ENCODE assay signal across 20 cellular contexts in the genomic region with DNA sequence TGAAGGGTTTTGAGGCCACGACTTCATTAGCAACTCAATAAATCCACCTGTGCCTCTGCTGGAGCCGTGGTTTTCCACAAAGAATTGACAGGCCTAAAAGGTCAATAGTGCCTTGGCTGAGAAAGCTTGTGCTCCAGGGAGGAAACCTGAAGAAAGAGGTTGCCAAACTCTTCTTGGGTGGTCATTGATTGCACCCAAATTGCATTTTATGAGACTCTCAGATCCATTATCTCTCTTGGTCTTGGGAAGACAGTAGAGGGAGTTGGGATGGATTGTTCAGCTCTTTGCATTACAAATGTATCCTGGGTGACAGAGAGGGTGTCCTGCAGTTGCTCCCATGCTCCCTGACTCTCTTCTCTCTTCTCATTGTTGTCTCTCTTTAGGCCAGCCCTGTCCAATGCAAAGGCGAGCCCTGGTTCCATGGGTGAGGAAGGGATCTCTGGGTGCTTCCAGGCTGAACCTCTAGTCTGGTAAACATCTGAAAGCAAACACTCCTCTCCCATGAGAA. TPM values are rescaled to one million over a fixed set of nuclear protein-coding genes. Genes with fewer than 3 reads are reported as not detected.
"Had no signal": no experiment of that assay in that cellular context is flagged by ENCODE, and none has a peak within 500 bp of the region (broad histone marks: within the 10 kb centered on the region; RNA-seq: fewer than 3 reads in every experiment).

No MANE protein-coding gene starts in this region.

- H3K4me3 Mint-ChIP-seq: activated CD8-positive, alpha-beta memory T cell treated with anti-CD3 and anti-CD28 coated beads, Interleukin-2, amount 10 ng/mL, durations not matched to agents 7 days and 5 days; activated T-cell treated with anti-CD3 and anti-CD28 coated beads, Interleukin-2, amount 50 U/mL, for 24 hours; brain; dendritic cell treated with granulocyte-macrophage colony-stimulating factor and Interleukin-4, amounts not matched to agents 40 ng/mL and 50 ng/mL, for 4 days; effector memory CD8-positive, alpha-beta T cell; memory B cell; natural killer cell treated with Interleukin-12 subunit alpha and Interleukin-12 subunit beta and Interleukin-15 and Interleukin-18, amount 100 ng/mL, for 72 hours had no signal

- H3K79me2 ChIP-seq: hepatocyte had no signal

- H3K27ac Mint-ChIP-seq: activated CD8-positive, alpha-beta memory T cell treated with anti-CD3 and anti-CD28 coated beads, Interleukin-2, amount 10 ng/mL, durations not matched to agents 7 days and 5 days; activated naive CD4-positive, alpha-beta T cell treated with anti-CD3 and anti-CD28 coated beads, Interleukin-2, amount 50 U/mL, for 72 hours; activated T-cell treated with anti-CD3 and anti-CD28 coated beads, Interleukin-2, amount 50 U/mL, for 24 hours; brain; dendritic cell treated with granulocyte-macrophage colony-stimulating factor and Interleukin-4, amounts not matched to agents 40 ng/mL and 50 ng/mL, for 4 days; effector memory CD8-positive, alpha-beta T cell; memory B cell; natural killer cell treated with Interleukin-12 subunit alpha and Interleukin-12 subunit beta and Interleukin-15 and Interleukin-18, amount 100 ng/mL, for 72 hours had no signal

- H3K27me3 Mint-ChIP-seq: activated T-cell treated with anti-CD3 and anti-CD28 coated beads, Interleukin-2, amount 50 U/mL, for 24 hours; effector memory CD8-positive, alpha-beta T cell; natural killer cell treated with Interleukin-12 subunit alpha and Interleukin-12 subunit beta and Interleukin-15 and Interleukin-18, amount 100 ng/mL, for 72 hours had no signal

- DNase-seq: activated CD4-positive, alpha-beta T cell treated with anti-CD3 and anti-CD28 coated beads, Interleukin-2, amount 50 U/mL, for 4 hours; activated CD8-positive, alpha-beta memory T cell treated with anti-CD3 and anti-CD28 coated beads, Interleukin-2, amount 10 ng/mL, durations not matched to agents 7 days and 5 days; activated effector memory CD4-positive, alpha-beta T cell treated with anti-CD3 and anti-CD28 coated beads, Interleukin-2, amount 50 U/mL, for 16 hours; activated T-cell treated with anti-CD3 and anti-CD28 coated beads, Interleukin-2, amount 50 U/mL, for 24 hours; amygdala; effector memory CD8-positive, alpha-beta T cell; erythroblast; left ventricle myocardium inferior; ovary; stimulated activated CD4-positive, alpha-beta T cell treated with anti-CD3 and anti-CD28 coated beads, Interleukin-12 subunit alpha, Interleukin-12 subunit beta, amount 100 ng/mL, for 4 hours; stimulated activated CD4-positive, alpha-beta T cell treated with anti-CD3 and anti-CD28 coated beads, Interleukin-2, amount 100 ng/mL, for 48 hours; stimulated activated naive CD8-positive, alpha-beta T cell treated with anti-CD3 and anti-CD28 coated beads, Interleukin-15, Interleukin-2, amounts not matched to agents 100 U/mL and 50 U/mL, for 24 hours had no signal

- H3K9me3 Mint-ChIP-seq: activated naive CD4-positive, alpha-beta T cell treated with anti-CD3 and anti-CD28 coated beads, Interleukin-2, amount 50 U/mL, for 72 hours; activated T-cell treated with anti-CD3 and anti-CD28 coated beads, Interleukin-2, amount 50 U/mL, for 24 hours; dendritic cell treated with granulocyte-macrophage colony-stimulating factor and Interleukin-4, amounts not matched to agents 40 ng/mL and 50 ng/mL, for 4 days; effector memory CD8-positive, alpha-beta T cell; memory B cell; natural killer cell treated with Interleukin-12 subunit alpha and Interleukin-12 subunit beta and Interleukin-15 and Interleukin-18, amount 100 ng/mL, for 72 hours had no signal

- H3K4me1 ChIP-seq: left ventricle myocardium inferior had no signal

- ATAC-seq: activated CD8-positive, alpha-beta memory T cell treated with anti-CD3 and anti-CD28 coated beads, Interleukin-2, amount 10 ng/mL, durations not matched to agents 7 days and 5 days; activated naive CD4-positive, alpha-beta T cell treated with anti-CD3 and anti-CD28 coated beads, Interleukin-2, amount 50 U/mL, for 72 hours; effector memory CD8-positive, alpha-beta T cell; natural killer cell treated with Interleukin-12 subunit alpha and Interleukin-12 subunit beta and Interleukin-15 and Interleukin-18, amount 100 ng/mL, for 72 hours; stimulated activated naive CD8-positive, alpha-beta T cell treated with anti-CD3 and anti-CD28 coated beads, Interleukin-15, Interleukin-2, amounts not matched to agents 100 U/mL and 50 U/mL, for 24 hours had no signal

- H2AFZ ChIP-seq: hepatocyte had no signal

- H3K36me3 Mint-ChIP-seq: activated CD8-positive, alpha-beta memory T cell treated with anti-CD3 and anti-CD28 coated beads, Interleukin-2, amount 10 ng/mL, durations not matched to agents 7 days and 5 days; activated naive CD4-positive, alpha-beta T cell treated with anti-CD3 and anti-CD28 coated beads, Interleukin-2, amount 50 U/mL, for 72 hours; brain; memory B cell; natural killer cell treated with Interleukin-12 subunit alpha and Interleukin-12 subunit beta and Interleukin-15 and Interleukin-18, amount 100 ng/mL, for 72 hours had no signal

- H3K4me3 ChIP-seq: hepatocyte, left ventricle myocardium inferior, ovary, thoracic aorta had no signal

- H3K4me2 ChIP-seq: hepatocyte had no signal

- H3K4me1 Mint-ChIP-seq: activated CD8-positive, alpha-beta memory T cell treated with anti-CD3 and anti-CD28 coated beads, Interleukin-2, amount 10 ng/mL, durations not matched to agents 7 days and 5 days; memory B cell had no signal

- H3K36me3 ChIP-seq: left ventricle myocardium inferior, ovary, thoracic aorta had no signal

- H3K27me3 ChIP-seq: hepatocyte, ovary had no signal

- H3K27ac ChIP-seq: hepatocyte, left ventricle myocardium inferior, ovary, thoracic aorta had no signal

- H3K9me3 ChIP-seq: left ventricle myocardium inferior, ovary, thoracic aorta had no signal

RNA-seq across cellular contexts. Expression of gene HTR1D, which starts 46.1 kb away (rescaled TPM):
- total RNA-seq: activated CD8-positive, alpha-beta memory T cell treated with anti-CD3 and anti-CD28 coated beads, Interleukin-2, amount 10 ng/mL, durations not matched to agents 7 days and 5 days; activated naive CD4-positive, alpha-beta T cell treated with anti-CD3 and anti-CD28 coated beads, Interleukin-2, amount 50 U/mL, for 72 hours; natural killer cell treated with Interleukin-12 subunit alpha and Interleukin-12 subunit beta and Interleukin-15 and Interleukin-18, amount 100 ng/mL, for 72 hours; T-helper 2 cell treated with Interferon-gamma antibody and Interleukin-4, amounts not matched to agents 100 ng/mL and 5 ng/mL, for 36 hours; thoracic aorta had no signal
